12 cellular contexts compared by ENCODE assay signal in the genomic region with DNA sequence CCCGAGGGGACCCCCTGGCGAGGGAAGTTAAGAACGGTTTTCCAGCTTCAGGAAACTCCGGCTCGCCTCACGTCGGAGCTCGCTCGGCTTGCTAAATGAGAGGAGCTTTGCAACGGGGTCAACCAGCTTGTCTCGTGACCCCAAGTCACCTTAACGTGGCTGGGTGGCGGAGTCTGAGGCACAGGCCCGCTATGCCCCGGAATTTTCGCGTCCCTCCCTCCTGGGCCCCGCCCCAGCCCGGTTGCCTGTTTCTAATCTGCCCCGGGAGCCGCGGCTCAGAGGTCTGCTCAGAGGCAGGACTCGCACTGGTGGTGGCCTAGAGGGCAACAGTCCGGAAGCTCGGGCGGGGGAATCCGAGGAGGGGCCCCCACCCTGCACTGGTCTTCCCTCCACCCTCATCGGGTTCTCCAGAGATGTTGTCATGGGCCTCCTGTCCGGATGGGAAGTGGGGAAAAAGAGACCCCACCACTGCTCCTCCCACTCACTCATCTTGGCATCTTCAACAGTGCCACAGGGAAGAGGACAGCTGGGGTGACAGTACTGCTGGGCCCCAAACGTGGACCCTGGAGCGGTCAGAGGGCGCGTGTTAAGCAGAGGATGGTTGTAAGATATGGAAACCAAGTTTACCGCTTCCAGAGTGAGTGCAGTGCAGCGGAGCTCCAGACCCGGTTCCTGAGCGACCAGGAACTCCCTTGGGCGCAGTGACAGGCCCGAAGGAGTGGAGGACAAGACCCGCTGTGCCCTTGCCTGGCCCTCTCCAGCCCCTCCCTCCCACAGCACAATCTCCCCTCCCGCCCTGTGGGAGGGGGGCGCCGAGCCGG. TPM values are rescaled to one million over a fixed set of nuclear protein-coding genes. Genes with fewer than 3 reads are reported as not detected.
DNase-seq lines count a peak whose midpoint lies in the region; ATAC-seq, FAIRE-seq and TF ChIP-seq lines count a peak whose summit lies in the region.
"Had no signal": no experiment of that assay in that cellular context is flagged by ENCODE, and none has a peak within 500 bp of the region (broad histone marks: within the 10 kb centered on the region; RNA-seq: fewer than 3 reads in every experiment).

No MANE protein-coding gene starts in this region.

- no peak for FAIRE-seq in HTR-8/SVneo (lab: Jason Lieb, UNC)
- FAIRE-seq: GM18507 had no signal

- TF ChIP-seq CTCF in GM13976 (IDR thresholded peaks at IDR 0.05; ENCODE audit: borderline replicate concordance, control extremely low read depth, extremely low read depth, insufficient read depth, missing control alignments) (no peak), retinal pigment epithelial cell (conservative IDR thresholded peaks at IDR 0.05; ENCODE audit: low read depth, low read length) (no peak)

- DNase-seq in GM13976 (ENCODE audit: low spot score) = peak; percentile 38
- no peak for DNase-seq in retinal pigment epithelial cell (ENCODE audit: low read depth)
- DNase-seq in HCEC 1CT = no peak
- DNase-seq in HTR-8/SVneo (ENCODE audit: insufficient read length, low spot score) = no peak
- no peak for DNase-seq in central memory CD4-positive, alpha-beta T cell
- DNase-seq: NCI-H510A treated with DMSO at 0.1 percent for 48 hours, sigmoid colon had no signal

- in situ Hi-C loops in GM13976 (cut with MboI; ENCODE audit: low sequenced_read_pairs, unreplicated experiment) = no loop called here

- peak overlapping the region; percentile 14 for H3K4me3 ChIP-seq in retinal pigment epithelial cell (ENCODE audit: low read length)

- 0 out of 3 replicates have a peak, but pooled peaks have one; percentile 7 for ATAC-seq in SK-N-SH treated with all-trans-retinoic acid at 6 μM for 48 hours
- peak; percentile 35 for ATAC-seq in esophagus mucosa
- no peak for ATAC-seq in GM18867 (IDR thresholded peaks at IDR 0.05; ENCODE audit: unreplicated experiment)

TF ChIP-seq in SK-N-SH treated with all-trans-retinoic acid at 6 μM for 48 hours, 23 proteins besides CTCF, POLR2A, EP300 and RAD21:
- TF ChIP-seq ZNF70 (CRISPR knock-in tag; IDR thresholded peaks at IDR 0.05) = no peak
- TF ChIP-seq ZFP30 (CRISPR knock-in tag; IDR thresholded peaks at IDR 0.05) = no peak
- no peak for TF ChIP-seq TCF4 (CRISPR knock-in tag; IDR thresholded peaks at IDR 0.05; ENCODE audit: borderline replicate concordance)
- TF ChIP-seq ZC3H10 (CRISPR knock-in tag; IDR thresholded peaks at IDR 0.05) = no peak
- TF ChIP-seq, protein P1, sequence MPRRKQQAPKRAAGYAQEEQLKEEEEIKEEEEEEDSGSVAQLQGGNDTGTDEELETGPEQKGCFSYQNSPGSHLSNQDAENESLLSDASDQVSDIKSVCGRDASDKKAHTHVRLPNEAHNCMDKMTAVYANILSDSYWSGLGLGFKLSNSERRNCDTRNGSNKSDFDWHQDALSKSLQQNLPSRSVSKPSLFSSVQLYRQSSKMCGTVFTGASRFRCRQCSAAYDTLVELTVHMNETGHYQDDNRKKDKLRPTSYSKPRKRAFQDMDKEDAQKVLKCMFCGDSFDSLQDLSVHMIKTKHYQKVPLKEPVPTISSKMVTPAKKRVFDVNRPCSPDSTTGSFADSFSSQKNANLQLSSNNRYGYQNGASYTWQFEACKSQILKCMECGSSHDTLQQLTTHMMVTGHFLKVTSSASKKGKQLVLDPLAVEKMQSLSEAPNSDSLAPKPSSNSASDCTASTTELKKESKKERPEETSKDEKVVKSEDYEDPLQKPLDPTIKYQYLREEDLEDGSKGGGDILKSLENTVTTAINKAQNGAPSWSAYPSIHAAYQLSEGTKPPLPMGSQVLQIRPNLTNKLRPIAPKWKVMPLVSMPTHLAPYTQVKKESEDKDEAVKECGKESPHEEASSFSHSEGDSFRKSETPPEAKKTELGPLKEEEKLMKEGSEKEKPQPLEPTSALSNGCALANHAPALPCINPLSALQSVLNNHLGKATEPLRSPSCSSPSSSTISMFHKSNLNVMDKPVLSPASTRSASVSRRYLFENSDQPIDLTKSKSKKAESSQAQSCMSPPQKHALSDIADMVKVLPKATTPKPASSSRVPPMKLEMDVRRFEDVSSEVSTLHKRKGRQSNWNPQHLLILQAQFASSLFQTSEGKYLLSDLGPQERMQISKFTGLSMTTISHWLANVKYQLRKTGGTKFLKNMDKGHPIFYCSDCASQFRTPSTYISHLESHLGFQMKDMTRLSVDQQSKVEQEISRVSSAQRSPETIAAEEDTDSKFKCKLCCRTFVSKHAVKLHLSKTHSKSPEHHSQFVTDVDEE (CRISPR knock-in tag; IDR thresholded peaks at IDR 0.05) = no peak
- no peak for TF ChIP-seq PPARA (CRISPR knock-in tag; IDR thresholded peaks at IDR 0.05; ENCODE audit: borderline replicate concordance)
- TF ChIP-seq, protein P2, sequence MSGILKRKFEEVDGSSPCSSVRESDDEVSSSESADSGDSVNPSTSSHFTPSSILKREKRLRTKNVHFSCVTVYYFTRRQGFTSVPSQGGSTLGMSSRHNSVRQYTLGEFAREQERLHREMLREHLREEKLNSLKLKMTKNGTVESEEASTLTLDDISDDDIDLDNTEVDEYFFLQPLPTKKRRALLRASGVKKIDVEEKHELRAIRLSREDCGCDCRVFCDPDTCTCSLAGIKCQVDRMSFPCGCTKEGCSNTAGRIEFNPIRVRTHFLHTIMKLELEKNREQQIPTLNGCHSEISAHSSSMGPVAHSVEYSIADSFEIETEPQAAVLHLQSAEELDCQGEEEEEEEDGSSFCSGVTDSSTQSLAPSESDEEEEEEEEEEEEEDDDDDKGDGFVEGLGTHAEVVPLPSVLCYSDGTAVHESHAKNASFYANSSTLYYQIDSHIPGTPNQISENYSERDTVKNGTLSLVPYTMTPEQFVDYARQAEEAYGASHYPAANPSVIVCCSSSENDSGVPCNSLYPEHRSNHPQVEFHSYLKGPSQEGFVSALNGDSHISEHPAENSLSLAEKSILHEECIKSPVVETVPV (CRISPR knock-in tag; IDR thresholded peaks at IDR 0.05) = no peak
- TF ChIP-seq, protein P3, sequence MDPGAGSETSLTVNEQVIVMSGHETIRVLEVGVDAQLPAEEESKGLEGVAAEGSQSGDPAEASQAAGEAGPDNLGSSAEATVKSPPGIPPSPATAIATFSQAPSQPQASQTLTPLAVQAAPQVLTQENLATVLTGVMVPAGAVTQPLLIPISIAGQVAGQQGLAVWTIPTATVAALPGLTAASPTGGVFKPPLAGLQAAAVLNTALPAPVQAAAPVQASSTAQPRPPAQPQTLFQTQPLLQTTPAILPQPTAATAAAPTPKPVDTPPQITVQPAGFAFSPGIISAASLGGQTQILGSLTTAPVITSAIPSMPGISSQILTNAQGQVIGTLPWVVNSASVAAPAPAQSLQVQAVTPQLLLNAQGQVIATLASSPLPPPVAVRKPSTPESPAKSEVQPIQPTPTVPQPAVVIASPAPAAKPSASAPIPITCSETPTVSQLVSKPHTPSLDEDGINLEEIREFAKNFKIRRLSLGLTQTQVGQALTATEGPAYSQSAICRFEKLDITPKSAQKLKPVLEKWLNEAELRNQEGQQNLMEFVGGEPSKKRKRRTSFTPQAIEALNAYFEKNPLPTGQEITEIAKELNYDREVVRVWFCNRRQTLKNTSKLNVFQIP (CRISPR knock-in tag; IDR thresholded peaks at IDR 0.05; ENCODE audit: borderline replicate concordance, low read depth) = no peak
- TF ChIP-seq SNAI2 (CRISPR knock-in tag; IDR thresholded peaks at IDR 0.05) = no peak

RNA-seq across cellular contexts. Expression of gene NR2E1, which starts 3.4 kb away (rescaled TPM):
- total RNA-seq in esophagus mucosa = 0.08 TPM
- total RNA-seq: sigmoid colon, transverse colon had no signal
